ENCODE assay signal across 9 cellular contexts in genomic region chr1:36324322-36324802, GRCh38. TPM values are rescaled to one million over a fixed set of nuclear protein-coding genes. Genes with fewer than 3 reads are reported as not detected.
DNase-seq lines count a peak whose midpoint lies in the region; ATAC-seq and TF ChIP-seq lines count a peak whose summit lies in the region.
"Had no signal": no experiment of that assay in that cellular context is flagged by ENCODE, and none has a peak within 500 bp of the region (broad histone marks: within the 10 kb centered on the region; RNA-seq: fewer than 3 reads in every experiment).

No MANE protein-coding gene starts in this region.

- no peaks in the 10 kb centered on the region for H3K9me3 Mint-ChIP-seq in activated CD4-positive, alpha-beta memory T cell treated with anti-CD3 and anti-CD28 coated beads for 36 hours
- H3K9me3 Mint-ChIP-seq in stimulated activated effector memory CD8-positive, alpha-beta T cell treated with anti-CD3 and anti-CD28 coated beads, Interleukin-12 subunit alpha, Interleukin-12 subunit beta, amount 100 ng/mL, for 72 hours, result no peaks in the 10 kb centered on the region

- H3K9me2 ChIP-seq in SK-N-SH, result no peaks in the 10 kb centered on the region

- H3K4me3 ChIP-seq in SK-N-SH (ENCODE audit: low read depth in 2 of 2, low read length in 1 of 2) (no peak overlapping the region), iPS-15b (ENCODE audit: low read depth, low read length) (peak overlapping the region; percentile 70)

- H3K4me1 Mint-ChIP-seq in activated CD4-positive, alpha-beta memory T cell treated with anti-CD3 and anti-CD28 coated beads for 36 hours (ENCODE audit: low read depth), result peaks cover 21% of the 10 kb centered on the region
- peaks cover 48% of the 10 kb centered on the region for H3K4me1 Mint-ChIP-seq in stimulated activated effector memory CD8-positive, alpha-beta T cell treated with anti-CD3 and anti-CD28 coated beads, Interleukin-12 subunit alpha, Interleukin-12 subunit beta, amount 100 ng/mL, for 72 hours

- H3K9ac ChIP-seq in SK-N-SH, result no peak overlapping the region
- no peak overlapping the region for H3K9ac ChIP-seq in iPS-15b (ENCODE audit: low read depth, low read length)

- H3K4me3 Mint-ChIP-seq in activated CD4-positive, alpha-beta memory T cell treated with anti-CD3 and anti-CD28 coated beads for 36 hours, result peak overlapping the region; percentile 73
- H3K4me3 Mint-ChIP-seq in stimulated activated effector memory CD8-positive, alpha-beta T cell treated with anti-CD3 and anti-CD28 coated beads, Interleukin-12 subunit alpha, Interleukin-12 subunit beta, amount 100 ng/mL, for 72 hours, result peak overlapping the region; percentile 77

- no peaks in the 10 kb centered on the region for H3K27me3 Mint-ChIP-seq in activated CD4-positive, alpha-beta memory T cell treated with anti-CD3 and anti-CD28 coated beads for 36 hours

- H3K4me2 ChIP-seq in SK-N-SH, result peak overlapping the region; percentile 69; the same call in 1 of the 2 replicates

- H3K36me3 ChIP-seq in SK-N-SH (replicated peaks in 1 of 2; ENCODE audit: control insufficient read depth in 1 of 2, insufficient read depth in 2 of 2, low read length in 1 of 2), result peaks cover 0 to 6% of the 10 kb centered on the region in 2 experiments
- H3K36me3 ChIP-seq in iPS-15b (ENCODE audit: control insufficient read depth, insufficient read depth, low read length), result no peaks in the 10 kb centered on the region

- DNase-seq in SK-N-SH, result peak; percentile 40
- DNase-seq in activated CD4-positive, alpha-beta memory T cell treated with anti-CD3 and anti-CD28 coated beads for 36 hours, result no peak
- no peak for DNase-seq in stimulated activated effector memory CD8-positive, alpha-beta T cell treated with anti-CD3 and anti-CD28 coated beads, Interleukin-12 subunit alpha, Interleukin-12 subunit beta, amount 100 ng/mL, for 72 hours (ENCODE audit: low spot score in 2 of 2)
- no peak for DNase-seq in foreskin keratinocyte
- DNase-seq: NCI-H1436 treated with DMSO at 0.1 percent for 48 hours had no signal

- H3K4me1 ChIP-seq in SK-N-SH (ENCODE audit: control insufficient read depth in 1 of 2, insufficient read depth in 2 of 2, low read depth in 1 of 2, low read length in 1 of 2), result peaks cover 9 to 24% of the 10 kb centered on the region in 2 experiments; a peak in 1 of 4 replicates
- no peaks in the 10 kb centered on the region for H3K4me1 ChIP-seq in iPS-15b (ENCODE audit: control insufficient read depth, insufficient read depth, low read length)
- H3K4me1 ChIP-seq in foreskin keratinocyte, result peaks cover 12% of the 10 kb centered on the region

- no peak for TF ChIP-seq RAD21 in SK-N-SH (IDR thresholded peaks at IDR 0.05; ENCODE audit: low read length)

- H3F3A ChIP-seq in SK-N-SH (replicated peaks; ENCODE audit: insufficient read depth), result peaks cover 5% of the 10 kb centered on the region

- TF ChIP-seq CTCF in SK-N-SH (IDR thresholded peaks at IDR 0.05) (no peak), foreskin keratinocyte (conservative IDR thresholded peaks at IDR 0.05) (no peak)

- H3K27ac ChIP-seq in SK-N-SH (ENCODE audit: low read depth in 2 of 2, low read length in 1 of 2) (peak overlapping the region in 1 of 2 experiments; percentile 66; a peak in 2 of 4 replicates), foreskin keratinocyte (no peak overlapping the region)

- peaks cover 3% of the 10 kb centered on the region for H3K36me3 Mint-ChIP-seq in activated CD4-positive, alpha-beta memory T cell treated with anti-CD3 and anti-CD28 coated beads for 36 hours
- H3K36me3 Mint-ChIP-seq in stimulated activated effector memory CD8-positive, alpha-beta T cell treated with anti-CD3 and anti-CD28 coated beads, Interleukin-12 subunit alpha, Interleukin-12 subunit beta, amount 100 ng/mL, for 72 hours, result peaks cover 52% of the 10 kb centered on the region

- H3K27me3 ChIP-seq in SK-N-SH (ENCODE audit: insufficient read depth), result no peaks in the 10 kb centered on the region
- peaks cover 45% of the 10 kb centered on the region for H3K27me3 ChIP-seq in iPS-15b (ENCODE audit: control insufficient read depth, insufficient read depth, low read length)
- no peaks in the 10 kb centered on the region for H3K27me3 ChIP-seq in foreskin keratinocyte

- POLR2A ChIA-PET in SK-N-SH (lab: Yijun Ruan, JAX), result interaction anchor here (0.6 to 0.9 kb wide), 2 partner anchors 33 to 100 kb away, joined by 3 read pairs; partner anchors contain the start of gene THRAP3
- POLR2A ChIA-PET in activated CD4-positive, alpha-beta memory T cell treated with anti-CD3 and anti-CD28 coated beads for 36 hours (lab: Charles Lee), result interaction anchor here (0.5 to 4.9 kb wide), 6 partner anchors 18 to 162 kb away, joined by 3 to 26 read pairs (median 4); partner anchors contain the start of gene SH3D21

- H3K79me2 ChIP-seq in SK-N-SH (ENCODE audit: insufficient read depth), result peaks cover 18% of the 10 kb centered on the region; the same call in 1 of the 2 replicates

- intact Hi-C loops in activated CD4-positive, alpha-beta memory T cell treated with anti-CD3 and anti-CD28 coated beads for 36 hours (cut with micrococcal nuclease), result no loop called here

- H3K27ac Mint-ChIP-seq in activated CD4-positive, alpha-beta memory T cell treated with anti-CD3 and anti-CD28 coated beads for 36 hours, result no peak overlapping the region
- peak overlapping the region; percentile 72 for H3K27ac Mint-ChIP-seq in stimulated activated effector memory CD8-positive, alpha-beta T cell treated with anti-CD3 and anti-CD28 coated beads, Interleukin-12 subunit alpha, Interleukin-12 subunit beta, amount 100 ng/mL, for 72 hours

- H3K9me3 ChIP-seq in SK-N-SH (no peaks in the 10 kb centered on the region), iPS-15b (ENCODE audit: control insufficient read depth, insufficient read depth, low read length) (no peaks in the 10 kb centered on the region)

- 65% methylated on average over 6 of the region's 11 CpGs for WGBS in SK-N-SH (ENCODE audit: low lambda C conversion rate)

- no peak overlapping the region for H2AFZ ChIP-seq in SK-N-SH (ENCODE audit: low read depth)

- CTCF ChIA-PET in SK-N-SH (lab: Yijun Ruan, JAX), result interaction anchor here (1.2 to 5.7 kb wide), 5 partner anchors 17 to 45 kb away, joined by 3 to 29 read pairs (median 6); no protein-coding TSS in a partner anchor
- CTCF ChIA-PET in activated CD4-positive, alpha-beta memory T cell treated with anti-CD3 and anti-CD28 coated beads for 36 hours (lab: Charles Lee), result interaction anchor here (1.2 kb wide), 1 partner anchor 44 kb away, joined by 3 read pairs; no protein-coding TSS in a partner anchor

- no peak for TF ChIP-seq EP300 in SK-N-SH (IDR thresholded peaks at IDR 0.05; ENCODE audit: borderline replicate concordance in 1 of 2, low read depth in 1 of 2, low read length in 1 of 2)

- ATAC-seq in SK-N-SH treated with all-trans-retinoic acid at 6 μM for 48 hours (no peak), foreskin keratinocyte (no peak), GM18873 (IDR thresholded peaks at IDR 0.05; ENCODE audit: low FRiP score, unreplicated experiment) (no peak), GM21723 (IDR thresholded peaks at IDR 0.05; ENCODE audit: unreplicated experiment) (no peak)
- no peak for ATAC-seq in stimulated activated effector memory CD8-positive, alpha-beta T cell treated with anti-CD3 and anti-CD28 coated beads, Interleukin-12 subunit alpha, Interleukin-12 subunit beta, amount 100 ng/mL, for 72 hours

- 0 out of 2 replicates have a peak, but pooled peaks cover 3% of the 10 kb centered on the region for H4K20me1 ChIP-seq in SK-N-SH (ENCODE audit: insufficient read depth)

TF ChIP-seq in SK-N-SH, 30 proteins besides CTCF, POLR2A, EP300 and RAD21 (continues in another document):
- TF ChIP-seq RFX5 (IDR thresholded peaks at IDR 0.05; ENCODE audit: low read length) (no peak), NFIC (IDR thresholded peaks at IDR 0.05; ENCODE audit: borderline replicate concordance) (no peak), RXRA (IDR thresholded peaks at IDR 0.05; ENCODE audit: borderline replicate concordance, low read depth) (no peak), CHD2 (IDR thresholded peaks at IDR 0.05; ENCODE audit: low read length, partially characterized antibody) (no peak)

TF ChIP-seq in SK-N-SH treated with all-trans-retinoic acid at 6 μM for 48 hours, 23 proteins besides CTCF, POLR2A, EP300 and RAD21 (continues in another document):
- TF ChIP-seq ZNF8 (CRISPR knock-in tag; IDR thresholded peaks at IDR 0.05), result no peak
- TF ChIP-seq ZFP3 (CRISPR knock-in tag; IDR thresholded peaks at IDR 0.05), result no peak
- no peak for TF ChIP-seq SNAI2 (CRISPR knock-in tag; IDR thresholded peaks at IDR 0.05)
- no peak for TF ChIP-seq ISL1 (CRISPR knock-in tag; IDR thresholded peaks at IDR 0.05)
- no peak for TF ChIP-seq ARNTL (CRISPR knock-in tag; IDR thresholded peaks at IDR 0.05; ENCODE audit: borderline replicate concordance, low read depth)
- TF ChIP-seq OSR1 (CRISPR knock-in tag; IDR thresholded peaks at IDR 0.05), result no peak
- no peak for TF ChIP-seq PATZ1 (CRISPR knock-in tag; IDR thresholded peaks at IDR 0.05; ENCODE audit: borderline replicate concordance)
- no peak for TF ChIP-seq ESRRG (CRISPR knock-in tag; IDR thresholded peaks at IDR 0.05)
- TF ChIP-seq ZNF70 (CRISPR knock-in tag; IDR thresholded peaks at IDR 0.05), result no peak

RNA-seq across cellular contexts. Expression of gene EVA1B, which starts 0.9 kb away (rescaled TPM):
- 34.1 and 38.9 TPM in 2 replicates for polyA plus RNA-seq in SK-N-SH (2012; rRNA removed)
- polyA plus RNA-seq in SK-N-SH (2012; cell fraction: cytosol; rRNA removed), result 18.8 and 34.7 TPM in 2 replicates
- 15.4 and 32.2 TPM in 2 replicates for polyA plus RNA-seq in SK-N-SH (2012; cell fraction: nucleus; rRNA removed)
- 10 to 100 TPM; 11.6 to 12.8 TPM for total RNA-seq in activated CD4-positive, alpha-beta memory T cell treated with anti-CD3 and anti-CD28 coated beads for 36 hours
- 19.5 and 28.7 TPM in 2 replicates for total RNA-seq in foreskin keratinocyte
- polyA plus RNA-seq in foreskin keratinocyte, result 24.8 and 38.2 TPM in 2 replicates

RNA-seq across cellular contexts. Expression of gene SH3D21, which starts 18.2 kb away (rescaled TPM):
- polyA plus RNA-seq in SK-N-SH (2012; rRNA removed) (1.6 and 1.8 TPM in 2 replicates), foreskin keratinocyte (2.3 and 3.5 TPM in 2 replicates)
- 0.18 and 0.41 TPM in 2 replicates for polyA plus RNA-seq in SK-N-SH (2012; cell fraction: cytosol; rRNA removed)
- 11.4 and 16.6 TPM in 2 replicates for polyA plus RNA-seq in SK-N-SH (2012; cell fraction: nucleus; rRNA removed)
- 10 to 100 TPM; 16.9 to 18.1 TPM for total RNA-seq in activated CD4-positive, alpha-beta memory T cell treated with anti-CD3 and anti-CD28 coated beads for 36 hours
- total RNA-seq in foreskin keratinocyte, result 5.5 and 6.9 TPM in 2 replicates
